Comparison of ENCODE assay signal across 33 cellular contexts in the genomic region with DNA sequence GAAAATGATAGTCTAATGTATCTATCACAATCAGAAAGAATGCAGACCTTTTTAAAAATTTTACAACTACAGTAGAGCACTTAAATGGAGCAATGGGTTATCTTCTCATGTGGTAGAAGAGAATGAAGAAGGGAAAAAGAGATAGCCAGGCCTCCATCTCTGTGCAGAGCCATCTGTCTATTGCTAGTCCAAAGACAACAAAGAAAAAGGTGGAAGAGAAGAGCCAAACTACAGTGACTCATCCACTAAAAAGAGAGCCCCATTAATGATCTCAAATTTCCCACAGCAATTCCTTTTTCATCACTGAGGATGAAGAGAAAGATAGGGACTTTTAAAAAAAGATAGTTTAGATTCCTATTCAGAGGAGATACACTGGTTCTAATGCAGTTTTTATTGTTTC.
"Had no signal": no experiment of that assay in that cellular context is flagged by ENCODE, and none has a peak within 500 bp of the region (broad histone marks: within the 10 kb centered on the region; RNA-seq: fewer than 3 reads in every experiment).

No MANE protein-coding gene starts in this region.

- H3K36me3 Mint-ChIP-seq: activated CD4-positive, alpha-beta memory T cell treated with anti-CD3 and anti-CD28 coated beads for 36 hours; activated naive CD4-positive, alpha-beta T cell treated with anti-CD3 and anti-CD28 coated beads, Interleukin-2, amount 50 U/mL, for 72 hours; brain; WTC11 had no signal

- H3K27ac Mint-ChIP-seq: activated CD4-positive, alpha-beta memory T cell treated with anti-CD3 and anti-CD28 coated beads for 36 hours; activated CD4-positive, alpha-beta T cell treated with anti-CD3 and anti-CD28 coated beads for 36 hours; activated naive CD4-positive, alpha-beta T cell treated with anti-CD3 and anti-CD28 coated beads for 36 hours; activated naive CD4-positive, alpha-beta T cell treated with anti-CD3 and anti-CD28 coated beads, Interleukin-2, amount 50 U/mL, for 72 hours; activated T-helper 1 cell treated with anti-CD3 and anti-CD28 coated beads, Interleukin-12 subunit alpha, Interleukin-12 subunit beta, Interleukin-2, Interleukin-4 antibody, amounts not matched to agents 30 ng/mL and 10 ng/mL and 1 ng/mL, durations not matched to agents 14 hours and 24 hours and 36 hours; brain; T-helper 1 cell treated with Interleukin-12 subunit alpha and Interleukin-12 subunit beta and Interleukin-4 antibody, amounts not matched to agents 30 μg/mL and 1 μg/mL, for 36 hours; T-helper 2 cell treated with Interferon-gamma antibody and Interleukin-4, amounts not matched to agents 5 μg/mL and 100 μg/mL, for 36 hours; WTC11 had no signal

- DNase-seq: activated CD4-positive, alpha-beta memory T cell treated with anti-CD3 and anti-CD28 coated beads for 36 hours; activated CD4-positive, alpha-beta T cell treated with anti-CD3 and anti-CD28 coated beads for 36 hours; activated CD4-positive, alpha-beta T cell treated with anti-CD3 and anti-CD28 coated beads, Interleukin-2, amount 50 U/mL, for 1 hour; activated CD8-positive, alpha-beta memory T cell treated with anti-CD3 and anti-CD28 coated beads, Interleukin-2, amount 50 U/mL, for 4 hours; activated gamma-delta T cell treated with Interleukin-2 at 50 U/mL for 16 hours; activated naive CD4-positive, alpha-beta T cell treated with anti-CD3 and anti-CD28 coated beads for 36 hours; activated T-cell treated with anti-CD3 and anti-CD28 coated beads for 4 hours; activated T-cell treated with anti-CD3 and anti-CD28 coated beads, Interleukin-2, amount 50 U/mL, for 4 hours; adrenal gland; caudate nucleus; cerebellar nuclear complex; Karpas-422; MG63; NCI-H1048; NCI-H1436 treated with DMSO at 0.1 percent for 48 hours; NCI-H1694 treated with DMSO at 0.1 percent for 48 hours; NCI-H2029; NCI-H2171 treated with DMSO at 0.1 percent for 48 hours; NCI-H345; NCI-H510A; NCI-H526; NCI-H748 treated with DMSO at 0.1 percent for 48 hours; NK-92 treated with Interleukin-12 subunit alpha and Interleukin-12 subunit beta, amount 100 ng/mL, for 24 hours; Right ventricle myocardium superior had no signal

- H3K36me3 ChIP-seq: adrenal gland, MG63 had no signal

- H3K4me1 ChIP-seq: adrenal gland had no signal

- H3K27ac ChIP-seq: adrenal gland had no signal

- H3K4me3 Mint-ChIP-seq: activated CD4-positive, alpha-beta memory T cell treated with anti-CD3 and anti-CD28 coated beads for 36 hours; activated CD4-positive, alpha-beta T cell treated with anti-CD3 and anti-CD28 coated beads for 36 hours; activated naive CD4-positive, alpha-beta T cell treated with anti-CD3 and anti-CD28 coated beads for 36 hours; activated T-cell treated with anti-CD3 and anti-CD28 coated beads, Interleukin-2, amount 50 U/mL, for 4 hours; activated T-helper 1 cell treated with anti-CD3 and anti-CD28 coated beads, Interleukin-12 subunit alpha, Interleukin-12 subunit beta, Interleukin-2, Interleukin-4 antibody, amounts not matched to agents 30 ng/mL and 10 ng/mL and 1 ng/mL, durations not matched to agents 14 hours and 24 hours and 36 hours; brain; T-helper 1 cell treated with Interleukin-12 subunit alpha and Interleukin-12 subunit beta and Interleukin-4 antibody, amounts not matched to agents 30 μg/mL and 1 μg/mL, for 36 hours; T-helper 2 cell treated with Interferon-gamma antibody and Interleukin-4, amounts not matched to agents 5 μg/mL and 100 μg/mL, for 36 hours; WTC11 had no signal

- FAIRE-seq: bronchial epithelial cell, TTC549 had no signal

- H3K4me3 ChIP-seq: adrenal gland, MG63 had no signal

- H3K27me3 Mint-ChIP-seq: activated CD4-positive, alpha-beta memory T cell treated with anti-CD3 and anti-CD28 coated beads for 36 hours; activated CD4-positive, alpha-beta T cell treated with anti-CD3 and anti-CD28 coated beads for 36 hours; brain had no signal

- H3K27me3 ChIP-seq: adrenal gland, MG63 had no signal

- H3K9me3 ChIP-seq: adrenal gland, MG63 had no signal

- H3K4me1 Mint-ChIP-seq: activated CD4-positive, alpha-beta T cell treated with anti-CD3 and anti-CD28 coated beads for 36 hours; brain; WTC11 had no signal

- ATAC-seq: activated CD4-positive, alpha-beta T cell treated with anti-CD3 and anti-CD28 coated beads for 36 hours; activated CD4-positive, CD25-positive, alpha-beta regulatory T cell treated with anti-CD3 and anti-CD28 coated beads, Interleukin-2, amount 50 U/mL, for 24 hours; activated naive CD4-positive, alpha-beta T cell treated with anti-CD3 and anti-CD28 coated beads, Interleukin-2, amount 50 U/mL, for 72 hours; activated T-cell treated with anti-CD3 and anti-CD28 coated beads, Interleukin-2, amount 50 U/mL, for 4 hours; WTC11 had no signal

- H3K9me3 Mint-ChIP-seq: activated CD4-positive, alpha-beta memory T cell treated with anti-CD3 and anti-CD28 coated beads for 36 hours; activated naive CD4-positive, alpha-beta T cell treated with anti-CD3 and anti-CD28 coated beads for 36 hours; activated naive CD4-positive, alpha-beta T cell treated with anti-CD3 and anti-CD28 coated beads, Interleukin-2, amount 50 U/mL, for 72 hours; activated T-cell treated with anti-CD3 and anti-CD28 coated beads, Interleukin-2, amount 50 U/mL, for 4 hours; activated T-helper 1 cell treated with anti-CD3 and anti-CD28 coated beads, Interleukin-12 subunit alpha, Interleukin-12 subunit beta, Interleukin-2, Interleukin-4 antibody, amounts not matched to agents 30 ng/mL and 10 ng/mL and 1 ng/mL, durations not matched to agents 14 hours and 24 hours and 36 hours; brain; T-helper 1 cell treated with Interleukin-12 subunit alpha and Interleukin-12 subunit beta and Interleukin-4 antibody, amounts not matched to agents 30 μg/mL and 1 μg/mL, for 36 hours; T-helper 2 cell treated with Interferon-gamma antibody and Interleukin-4, amounts not matched to agents 5 μg/mL and 100 μg/mL, for 36 hours; WTC11 had no signal
